8 cellular contexts compared by ENCODE assay signal in the genomic region with DNA sequence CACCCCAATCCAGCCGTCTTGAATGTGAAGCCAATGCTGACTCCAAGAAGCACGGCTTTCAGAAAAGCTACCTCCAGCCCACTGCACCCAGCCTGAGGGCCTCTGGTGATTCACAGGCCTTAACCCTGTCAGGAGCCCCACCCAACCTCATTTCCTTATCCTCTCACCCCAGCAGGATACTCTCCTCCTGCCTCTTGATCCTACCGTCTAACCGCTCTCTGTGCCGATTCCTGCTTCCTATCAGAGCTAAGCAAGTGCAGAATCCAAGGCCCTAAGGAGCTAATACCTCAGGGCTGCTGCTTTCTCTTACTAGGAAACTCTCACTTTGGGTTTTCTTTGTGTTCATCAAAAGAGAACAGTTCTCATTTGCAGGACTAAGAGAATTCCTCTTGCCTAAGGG. TPM values are rescaled to one million over a fixed set of nuclear protein-coding genes. Genes with fewer than 3 reads are reported as not detected.
A peak's percentile ranks its signal among the peaks of the same experiment; 100 is the strongest.
DNase-seq lines count a peak whose midpoint lies in the region; TF ChIP-seq lines count a peak whose summit lies in the region.

No MANE protein-coding gene starts in this region.

- H3K4me3 ChIP-seq in astrocyte of the spinal cord (ENCODE audit: low read depth, low read length): no peak overlapping the region
- no peak overlapping the region for H3K4me3 ChIP-seq in lower leg skin (ENCODE audit: low read depth, poor library complexity, severe bottlenecking)

- DNase-seq in AG20443 (ENCODE audit: low spot score): peak; percentile 65
- peak; percentile 26 to 39 for DNase-seq in NOMO-1 (lab: John Stamatoyannopoulos, UW; ENCODE audit: unreplicated experiment in 2 of 2)
- DNase-seq in astrocyte of the spinal cord (ENCODE audit: low read depth, low spot score): peak; percentile 67
- DNase-seq in lower leg skin (ENCODE audit: low spot score in 2 of 2): peak; percentile 49 to 85
- DNase-seq in HEK293T (ENCODE audit: extremely low spot score): no peak
- DNase-seq in GM20000 (ENCODE audit: low spot score): no peak
- DNase-seq in anterior cingulate cortex (lab: John Stamatoyannopoulos, UW): no peak
- DNase-seq in NCI-H524 (lab: John Stamatoyannopoulos, UW): no peak

- in situ Hi-C loops in astrocyte of the spinal cord (cut with HindIII; ENCODE audit: low sequenced_read_pairs): no loop called here

- TF ChIP-seq CTCF in astrocyte of the spinal cord (IDR thresholded peaks at IDR 0.05; ENCODE audit: low read depth, low read length) (no peak), lower leg skin (IDR thresholded peaks at IDR 0.05) (no peak), GM20000 (IDR thresholded peaks at IDR 0.05; ENCODE audit: extremely low read depth, missing control alignments) (no peak)

- CTCF ChIA-PET in HEK293T (lab: Yijun Ruan, JAX): no interaction called here

- intact Hi-C loops in lower leg skin (cut with DNase I; ENCODE audit: low total_unique reads): no loop called here

- TF ChIP-seq POLR2A in lower leg skin (IDR thresholded peaks at IDR 0.05): no peak

- POLR2A ChIA-PET in HEK293T (lab: Yijun Ruan, JAX): no interaction called here

- 17 to 21% methylated on average over 5 of the region's 5 CpGs for WGBS in lower leg skin, 2 donors

TF ChIP-seq in HEK293T, 16 proteins besides CTCF, POLR2A, EP300 and RAD21:
- TF ChIP-seq SUZ12 (IDR thresholded peaks at IDR 0.05) (no peak), ELF4 (IDR thresholded peaks at IDR 0.05) (no peak), FOXM1 (IDR thresholded peaks at IDR 0.05; ENCODE audit: borderline replicate concordance) (no peak), HDGF (IDR thresholded peaks at IDR 0.05; ENCODE audit: borderline replicate concordance) (no peak), FOXA1 (IDR thresholded peaks at IDR 0.05) (no peak), TARDBP (IDR thresholded peaks at IDR 0.05) (no peak), ZNF384 (IDR thresholded peaks at IDR 0.05) (no peak), FOXK2 (IDR thresholded peaks at IDR 0.05) (no peak), L3MBTL2 (conservative IDR thresholded peaks at IDR 0.05) (no peak)
- TF ChIP-seq, protein P1, sequence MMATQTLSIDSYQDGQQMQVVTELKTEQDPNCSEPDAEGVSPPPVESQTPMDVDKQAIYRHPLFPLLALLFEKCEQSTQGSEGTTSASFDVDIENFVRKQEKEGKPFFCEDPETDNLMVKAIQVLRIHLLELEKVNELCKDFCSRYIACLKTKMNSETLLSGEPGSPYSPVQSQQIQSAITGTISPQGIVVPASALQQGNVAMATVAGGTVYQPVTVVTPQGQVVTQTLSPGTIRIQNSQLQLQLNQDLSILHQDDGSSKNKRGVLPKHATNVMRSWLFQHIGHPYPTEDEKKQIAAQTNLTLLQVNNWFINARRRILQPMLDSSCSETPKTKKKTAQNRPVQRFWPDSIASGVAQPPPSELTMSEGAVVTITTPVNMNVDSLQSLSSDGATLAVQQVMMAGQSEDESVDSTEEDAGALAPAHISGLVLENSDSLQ (IDR thresholded peaks at IDR 0.05): no peak

RNA-seq across cellular contexts. Expression of a gene that starts 47.2 kb away (rescaled TPM):
- 10 to 100 TPM in 1 of 4 donors, 1 to 10 TPM in 3; 6.9 to 12.1 (median 8.8) TPM for total RNA-seq in lower leg skin

Comparison
In these comparisons a context has a peak if more than half of its experiments do, and no peak if none do; other contexts are left out.
1. DNase-seq: peak in AG20443 (single experiment), NOMO-1 (2 of 2), astrocyte of the spinal cord (single experiment) and lower leg skin (2 of 2); none in HEK293T (single experiment), GM20000 (single experiment), anterior cingulate cortex (0 of 58) and NCI-H524 (0 of 2).